9 cellular contexts compared by ENCODE assay signal in the genomic region with DNA sequence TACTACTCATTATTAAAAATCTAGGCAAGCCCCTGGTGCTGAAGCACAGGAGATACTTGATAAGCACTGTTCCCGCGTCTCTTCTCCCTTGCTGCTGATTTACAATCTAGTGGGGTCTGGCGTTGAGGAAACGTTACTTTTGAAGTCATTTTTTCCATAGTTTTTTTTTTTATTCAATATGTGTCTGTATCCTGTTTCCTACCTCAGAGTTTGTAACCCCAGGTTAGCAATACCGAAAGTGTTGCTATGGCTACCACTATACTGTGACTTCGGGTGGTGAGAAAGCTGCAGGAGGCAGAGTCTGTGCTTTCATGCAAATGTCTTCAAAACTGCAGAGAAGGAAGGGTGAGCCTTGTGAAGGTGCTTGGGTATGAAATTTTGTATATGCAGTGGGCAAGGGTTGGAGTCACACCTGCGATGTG.
DNase-seq lines count a peak whose midpoint lies in the region; ATAC-seq and TF ChIP-seq lines count a peak whose summit lies in the region.
"Had no signal": no experiment of that assay in that cellular context is flagged by ENCODE, and none has a peak within 500 bp of the region (broad histone marks: within the 10 kb centered on the region; RNA-seq: fewer than 3 reads in every experiment).

No MANE protein-coding gene starts in this region.

- H2AK5ac ChIP-seq in H9 (ENCODE audit: insufficient read length, low read length), result no peak overlapping the region

- no peaks in the 10 kb centered on the region for H4K20me1 ChIP-seq in H9 (ENCODE audit: control insufficient read depth, insufficient read depth, insufficient read length)

- no peak overlapping the region for H2BK120ac ChIP-seq in H9 (ENCODE audit: low read depth, low read length, poor library complexity, severe bottlenecking)

- H3K4me2 ChIP-seq in H9 (ENCODE audit: insufficient read depth, insufficient read length, low read length), result no peak overlapping the region

- no peaks in the 10 kb centered on the region for H3K23me2 ChIP-seq in H9 (ENCODE audit: insufficient read length, low read depth, low read length, poor library complexity, severe bottlenecking)

- no peaks in the 10 kb centered on the region for H3K9me3 ChIP-seq in H9 (ENCODE audit: control insufficient read depth, low read depth, low read length)

- H4K91ac ChIP-seq in H9 (ENCODE audit: insufficient read length, low read depth, low read length), result no peak overlapping the region

- no peak overlapping the region for H3K18ac ChIP-seq in H9 (ENCODE audit: insufficient read length, low read depth, low read length)

- H2BK5ac ChIP-seq in H9 (ENCODE audit: insufficient read length, low read length), result no peak overlapping the region

- no peak overlapping the region for H3K27ac ChIP-seq in H9 (ENCODE audit: insufficient read length, low read depth, low read length)

- ATAC-seq in activated CD4-positive, CD25-positive, alpha-beta regulatory T cell treated with anti-CD3 and anti-CD28 coated beads, Interleukin-2, amount 50 U/mL, for 24 hours, result peak; percentile 78 to 96
- ATAC-seq in GM21723 (IDR thresholded peaks at IDR 0.05; ENCODE audit: unreplicated experiment) (peak; percentile 98), HG03520 (IDR thresholded peaks at IDR 0.05; ENCODE audit: unreplicated experiment) (peak; percentile 94), sciatic nerve (no peak)

- no peak overlapping the region for H3K9ac ChIP-seq in H9 (ENCODE audit: extremely low read depth, insufficient read length, low read length)

- H2BK12ac ChIP-seq in H9 (ENCODE audit: insufficient read length, low read depth, low read length), result no peak overlapping the region

- H3K4ac ChIP-seq in H9 (ENCODE audit: low read depth, low read length), result no peak overlapping the region

- H3K4me1 ChIP-seq in H9 (ENCODE audit: insufficient read depth, low read length), result no peaks in the 10 kb centered on the region

- no peaks in the 10 kb centered on the region for H3K9me3 Mint-ChIP-seq in H9

- H2BK20ac ChIP-seq in H9 (ENCODE audit: low read depth, low read length, poor library complexity, severe bottlenecking), result no peak overlapping the region

- TF ChIP-seq CTCF in H9 (conservative IDR thresholded peaks at IDR 0.05), result no peak

- no peak for DNase-seq in activated CD4-positive, CD25-positive, alpha-beta regulatory T cell (lab: John Stamatoyannopoulos, UW)
- peak; percentile 10 for DNase-seq in stimulated activated CD4-positive, alpha-beta T cell treated with anti-CD3 and anti-CD28 coated beads, Interleukin-1b, Interleukin-23, amount 100 ng/mL, for 48 hours
- DNase-seq in sciatic nerve (ENCODE audit: low spot score) (no peak), activated gamma-delta T cell treated with Interleukin-2 at 50 U/mL for 16 hours (no peak), H9 (no peak)
- DNase-seq: ACHN had no signal

- H4K5ac ChIP-seq in H9 (ENCODE audit: insufficient read length, low read depth, low read length), result no peak overlapping the region

- no peak overlapping the region for H2AFZ ChIP-seq in H9 (ENCODE audit: low read length)

- intact Hi-C loops in sciatic nerve (cut with DNase I), result no loop called here

- H3K79me1 ChIP-seq in H9 (ENCODE audit: insufficient read depth, low read depth, low read length, poor library complexity, severe bottlenecking), result no peaks in the 10 kb centered on the region

- no peak overlapping the region for H4K8ac ChIP-seq in H9 (replicated peaks; ENCODE audit: insufficient read length, low read depth, low read length)

- H3K23ac ChIP-seq in H9 (ENCODE audit: insufficient read length, low read depth, low read length), result no peak overlapping the region

- no peak overlapping the region for H2BK15ac ChIP-seq in H9 (ENCODE audit: low read depth, low read length)

- WGBS in H9 (ENCODE audit: extremely low coverage, insufficient read length, low lambda C conversion rate), result no CpG with 5 or more reads among the region's 7 CpGs

- H3K14ac ChIP-seq in H9 (ENCODE audit: insufficient read depth, low read length), result no peak overlapping the region

- no peaks in the 10 kb centered on the region for H3K27me3 ChIP-seq in H9 (ENCODE audit: insufficient read depth, low read length)

- H3K36me3 Mint-ChIP-seq in H9 (ENCODE audit: insufficient read depth in 1 of 3, low read depth in 3 of 3), result no peaks in the 10 kb centered on the region

- H3K56ac ChIP-seq in H9 (ENCODE audit: insufficient read length, low read depth, low read length), result no peak overlapping the region

- H3K4me3 Mint-ChIP-seq in H9, result no peak overlapping the region

- 0 out of 7 replicates have a peak overlapping the region, but pooled peaks of 1 of the 3 experiments have one; percentile 33 for H3K27ac Mint-ChIP-seq in H9

- no peaks in the 10 kb centered on the region for H3K79me2 ChIP-seq in H9 (ENCODE audit: insufficient read depth, low read length)

- peaks cover 5% of the 10 kb centered on the region in 2 experiments for H3K4me1 Mint-ChIP-seq in H9

- no peaks in the 10 kb centered on the region; the same call in 1 of the 2 replicates for H3K27me3 Mint-ChIP-seq in H9 (ENCODE audit: low read depth)

- H3T11ph ChIP-seq in H9 (ENCODE audit: low read length), result no peak overlapping the region
